10 cellular contexts compared by ENCODE assay signal in genomic region chr14:89723930-89724915, GRCh38.
A peak's percentile ranks its signal among the peaks of the same experiment; 100 is the strongest.
DNase-seq lines count a peak whose midpoint lies in the region; ATAC-seq, FAIRE-seq and TF ChIP-seq lines count a peak whose summit lies in the region.
"Had no signal": no experiment of that assay in that cellular context is flagged by ENCODE, and none has a peak within 500 bp of the region (broad histone marks: within the 10 kb centered on the region; RNA-seq: fewer than 3 reads in every experiment).

No MANE protein-coding gene starts in this region.

- peak overlapping the region; percentile 81 for H3K4me3 Mint-ChIP-seq in activated naive CD4-positive, alpha-beta T cell treated with anti-CD3 and anti-CD28 coated beads for 36 hours
- peak overlapping the region; percentile 82 for H3K4me3 Mint-ChIP-seq in activated T-helper 2 cell treated with anti-CD3 and anti-CD28 coated beads, Interferon-gamma antibody, Interleukin-2, Interleukin-4, amounts not matched to agents 10 μg/mL and 5 μg/mL and 100 μg/mL, durations not matched to agents 14 hours and 24 hours and 36 hours (ENCODE audit: low read depth)

- TF ChIP-seq EP300 in HepG2 (IDR thresholded peaks at IDR 0.05; ENCODE audit: low read depth in 2 of 2, low read length in 2 of 2) (no peak), HepG2 (CRISPR knock-in tag; IDR thresholded peaks at IDR 0.05; ENCODE audit: borderline replicate concordance) (no peak)

- H3K9me3 ChIP-seq in HepG2 (ENCODE audit: low read length) (no peaks in the 10 kb centered on the region), uterus (no peaks in the 10 kb centered on the region)

- peaks cover 3% of the 10 kb centered on the region for H3K9me3 Mint-ChIP-seq in activated naive CD4-positive, alpha-beta T cell treated with anti-CD3 and anti-CD28 coated beads for 36 hours
- peaks cover 8% of the 10 kb centered on the region for H3K9me3 Mint-ChIP-seq in activated T-helper 2 cell treated with anti-CD3 and anti-CD28 coated beads, Interferon-gamma antibody, Interleukin-2, Interleukin-4, amounts not matched to agents 10 μg/mL and 5 μg/mL and 100 μg/mL, durations not matched to agents 14 hours and 24 hours and 36 hours

- CTCF ChIA-PET in activated naive CD4-positive, alpha-beta T cell treated with anti-CD3 and anti-CD28 coated beads for 36 hours (lab: Charles Lee): interaction anchor here (1.1 kb wide), 1 partner anchor 27 kb away, joined by 5 read pairs; no protein-coding TSS in a partner anchor
- CTCF ChIA-PET in HepG2 (lab: Yijun Ruan, JAX; ENCODE audit: low intra/inter-chr PET ratio, low total read pairs): no interaction called here

- no peak overlapping the region for H2AFZ ChIP-seq in HepG2 (ENCODE audit: low read length)

- intact Hi-C loops in activated naive CD4-positive, alpha-beta T cell treated with anti-CD3 and anti-CD28 coated beads for 36 hours (cut with micrococcal nuclease): loop anchor here (1.0 to 10.0 kb wide), 4 partner anchors 83 to 661 kb away; no protein-coding TSS in a partner anchor
- intact Hi-C loops in activated T-helper 2 cell treated with anti-CD3 and anti-CD28 coated beads, Interferon-gamma antibody, Interleukin-2, Interleukin-4, amounts not matched to agents 10 μg/mL and 5 μg/mL and 100 μg/mL, durations not matched to agents 14 hours and 24 hours and 36 hours (cut with micrococcal nuclease): loop anchor here (1.0 kb wide), 1 partner anchor 27 kb away; no protein-coding TSS in a partner anchor
- intact Hi-C loops in HepG2 (cut with micrococcal nuclease; ENCODE audit: unreplicated experiment) (no loop called here), uterus (cut with DNase I; ENCODE audit: low total_unique reads) (no loop called here)

- DNase-seq in activated naive CD4-positive, alpha-beta T cell treated with anti-CD3 and anti-CD28 coated beads for 36 hours: peak; percentile 27
- no peak for DNase-seq in activated naive CD4-positive, alpha-beta T cell treated with anti-CD3 and anti-CD28 coated beads, Interleukin-2, amount 50 U/mL, for 16 hours
- peak; percentile 26 for DNase-seq in activated T-helper 2 cell treated with anti-CD3 and anti-CD28 coated beads, Interferon-gamma antibody, Interleukin-2, Interleukin-4, amounts not matched to agents 10 μg/mL and 5 μg/mL and 100 μg/mL, durations not matched to agents 14 hours and 24 hours and 36 hours (ENCODE audit: low spot score)
- DNase-seq in HepG2 (ENCODE audit: low spot score): no peak
- DNase-seq in uterus: no peak
- DNase-seq in stimulated activated CD4-positive, alpha-beta T cell treated with anti-CD3 and anti-CD28 coated beads, Interleukin-1b, Interleukin-23, amount 100 ng/mL, for 48 hours: no peak
- no peak for DNase-seq in DMS153 (lab: John Stamatoyannopoulos, UW)
- DNase-seq: brain microvascular endothelial cell had no signal

- peaks cover 80% of the 10 kb centered on the region for H3K4me1 Mint-ChIP-seq in activated naive CD4-positive, alpha-beta T cell treated with anti-CD3 and anti-CD28 coated beads for 36 hours (ENCODE audit: low read depth)
- peaks cover 69% of the 10 kb centered on the region for H3K4me1 Mint-ChIP-seq in activated T-helper 2 cell treated with anti-CD3 and anti-CD28 coated beads, Interferon-gamma antibody, Interleukin-2, Interleukin-4, amounts not matched to agents 10 μg/mL and 5 μg/mL and 100 μg/mL, durations not matched to agents 14 hours and 24 hours and 36 hours (ENCODE audit: low read depth)

- H3K36me3 Mint-ChIP-seq in activated naive CD4-positive, alpha-beta T cell treated with anti-CD3 and anti-CD28 coated beads for 36 hours (ENCODE audit: low read depth): no peaks in the 10 kb centered on the region
- peaks cover 4% of the 10 kb centered on the region for H3K36me3 Mint-ChIP-seq in activated T-helper 2 cell treated with anti-CD3 and anti-CD28 coated beads, Interferon-gamma antibody, Interleukin-2, Interleukin-4, amounts not matched to agents 10 μg/mL and 5 μg/mL and 100 μg/mL, durations not matched to agents 14 hours and 24 hours and 36 hours (ENCODE audit: low read depth)

- H3K27ac Mint-ChIP-seq in activated naive CD4-positive, alpha-beta T cell treated with anti-CD3 and anti-CD28 coated beads for 36 hours: peak overlapping the region; percentile 89
- peak overlapping the region; percentile 97 for H3K27ac Mint-ChIP-seq in activated T-helper 2 cell treated with anti-CD3 and anti-CD28 coated beads, Interferon-gamma antibody, Interleukin-2, Interleukin-4, amounts not matched to agents 10 μg/mL and 5 μg/mL and 100 μg/mL, durations not matched to agents 14 hours and 24 hours and 36 hours

- H3K27me3 Mint-ChIP-seq in activated naive CD4-positive, alpha-beta T cell treated with anti-CD3 and anti-CD28 coated beads for 36 hours (ENCODE audit: low read depth): no peaks in the 10 kb centered on the region
- H3K27me3 Mint-ChIP-seq in activated T-helper 2 cell treated with anti-CD3 and anti-CD28 coated beads, Interferon-gamma antibody, Interleukin-2, Interleukin-4, amounts not matched to agents 10 μg/mL and 5 μg/mL and 100 μg/mL, durations not matched to agents 14 hours and 24 hours and 36 hours (ENCODE audit: low read depth): no peaks in the 10 kb centered on the region

- H3K4me2 ChIP-seq in HepG2 (ENCODE audit: low read depth, low read length): peak overlapping the region; percentile 57

- BruUV-seq in HepG2 (replicated peaks; lab: Mats Ljungman, UMichigan): no TSS peak

- no peak for TF ChIP-seq CTCF in HepG2 (CRISPR knock-in tag; IDR thresholded peaks at IDR 0.05)
- TF ChIP-seq CTCF in uterus (IDR thresholded peaks at IDR 0.05): no peak

- POLR2A ChIA-PET in HepG2 (lab: Yijun Ruan, JAX): no interaction called here

- H3K36me3 ChIP-seq in HepG2 (replicated peaks in 1 of 2; ENCODE audit: control insufficient read depth in 1 of 2, insufficient read depth in 2 of 2, low read length in 2 of 2) (no peaks in the 10 kb centered on the region), uterus (no peaks in the 10 kb centered on the region)
- H3K36me3 ChIP-seq: brain microvascular endothelial cell had no signal

- H3K27ac ChIP-seq in HepG2 (ENCODE audit: extremely low read length, insufficient read depth, low read length) (no peak overlapping the region), uterus (no peak overlapping the region)
- H3K27ac ChIP-seq: brain microvascular endothelial cell, C4-2B had no signal

- peaks cover 1 to 26% of the 10 kb centered on the region in 2 experiments; a peak in 3 of 5 replicates for H3K27me3 ChIP-seq in HepG2 (ENCODE audit: control insufficient read depth in 1 of 2, insufficient read depth in 2 of 2, low read length in 2 of 2)
- H3K27me3 ChIP-seq in uterus: no peaks in the 10 kb centered on the region
- H3K27me3 ChIP-seq: brain microvascular endothelial cell had no signal

- TF ChIP-seq POLR2A in HepG2 (IDR thresholded peaks at IDR 0.05; ENCODE audit: insufficient read depth in 1 of 2, low read depth in 2 of 2, low read length in 2 of 2): no peak
- TF ChIP-seq POLR2A in uterus (IDR thresholded peaks at IDR 0.05): no peak

- peak; percentile 4 for FAIRE-seq in HepG2 (lab: Jason Lieb, UNC)

- 15% methylated on average over 15 of the region's 15 CpGs for WGBS in HepG2 (ENCODE audit: low lambda C conversion rate)

- H3K4me1 ChIP-seq in HepG2 (ENCODE audit: insufficient read depth, low read length) (peaks cover 24% of the 10 kb centered on the region), uterus (no peaks in the 10 kb centered on the region)

- no peak for TF ChIP-seq RAD21 in HepG2 (CRISPR knock-in tag; IDR thresholded peaks at IDR 0.05)

- in situ Hi-C loops in HepG2 (cut with HindIII; ENCODE audit: extremely low pct_ligation_motif_present, low pct_unique_long_range_greater_than_20kb): no loop called here

- H3K79me2 ChIP-seq in HepG2 (ENCODE audit: insufficient read depth, low read length): no peaks in the 10 kb centered on the region

- no peaks in the 10 kb centered on the region for H4K20me1 ChIP-seq in HepG2 (ENCODE audit: insufficient read depth, low read length)

- H3K4me3 ChIP-seq in HepG2 (replicated peaks in 1 of 3; ENCODE audit: insufficient read depth in 1 of 3, low read depth in 2 of 3, low read length in 3 of 3): 0 out of 6 replicates have a peak overlapping the region, but pooled peaks of 1 of the 3 experiments have one; percentile 10
- H3K4me3 ChIP-seq in uterus: peak overlapping the region; percentile 11 to 16

- ATAC-seq in HepG2: peak; percentile 54; the same call in 2 of the 3 replicates
- no peak for ATAC-seq in GM19328 (IDR thresholded peaks at IDR 0.05; ENCODE audit: unreplicated experiment)

- no peak overlapping the region for H3K9ac ChIP-seq in HepG2 (ENCODE audit: insufficient read depth, low read depth, low read length)

TF ChIP-seq in HepG2, 621 proteins besides CTCF, POLR2A, EP300 and RAD21:
- TF ChIP-seq BCL6 (CRISPR knock-in tag; IDR thresholded peaks at IDR 0.05) (0 out of 2 replicates have a peak, but pooled peaks have one; percentile 40), ZNF136 (CRISPR knock-in tag; IDR thresholded peaks at IDR 0.05; ENCODE audit: low read depth) (no peak)

Comparison
In these comparisons a context has a peak if more than half of its experiments do, and no peak if none do; other contexts are left out.
1. DNase-seq: peak in activated naive CD4-positive, alpha-beta T cell treated with anti-CD3 and anti-CD28 coated beads for 36 hours (single experiment) and activated T-helper 2 cell treated with anti-CD3 and anti-CD28 coated beads, Interferon-gamma antibody, Interleukin-2, Interleukin-4, amounts not matched to agents 10 μg/mL and 5 μg/mL and 100 μg/mL, durations not matched to agents 14 hours and 24 hours and 36 hours (single experiment); none in activated naive CD4-positive, alpha-beta T cell treated with anti-CD3 and anti-CD28 coated beads, Interleukin-2, amount 50 U/mL, for 16 hours (single experiment), HepG2 (single experiment), uterus (0 of 2), stimulated activated CD4-positive, alpha-beta T cell treated with anti-CD3 and anti-CD28 coated beads, Interleukin-1b, Interleukin-23, amount 100 ng/mL, for 48 hours (single experiment) and DMS153 (single experiment).
2. intact Hi-C loops: an anchor here in activated naive CD4-positive, alpha-beta T cell treated with anti-CD3 and anti-CD28 coated beads for 36 hours (1.0 to 10.0 kb wide) and activated T-helper 2 cell treated with anti-CD3 and anti-CD28 coated beads, Interferon-gamma antibody, Interleukin-2, Interleukin-4, amounts not matched to agents 10 μg/mL and 5 μg/mL and 100 μg/mL, durations not matched to agents 14 hours and 24 hours and 36 hours (1.0 kb wide); none called in HepG2 and uterus.